13 cellular contexts compared by ENCODE assay signal in the genomic region with DNA sequence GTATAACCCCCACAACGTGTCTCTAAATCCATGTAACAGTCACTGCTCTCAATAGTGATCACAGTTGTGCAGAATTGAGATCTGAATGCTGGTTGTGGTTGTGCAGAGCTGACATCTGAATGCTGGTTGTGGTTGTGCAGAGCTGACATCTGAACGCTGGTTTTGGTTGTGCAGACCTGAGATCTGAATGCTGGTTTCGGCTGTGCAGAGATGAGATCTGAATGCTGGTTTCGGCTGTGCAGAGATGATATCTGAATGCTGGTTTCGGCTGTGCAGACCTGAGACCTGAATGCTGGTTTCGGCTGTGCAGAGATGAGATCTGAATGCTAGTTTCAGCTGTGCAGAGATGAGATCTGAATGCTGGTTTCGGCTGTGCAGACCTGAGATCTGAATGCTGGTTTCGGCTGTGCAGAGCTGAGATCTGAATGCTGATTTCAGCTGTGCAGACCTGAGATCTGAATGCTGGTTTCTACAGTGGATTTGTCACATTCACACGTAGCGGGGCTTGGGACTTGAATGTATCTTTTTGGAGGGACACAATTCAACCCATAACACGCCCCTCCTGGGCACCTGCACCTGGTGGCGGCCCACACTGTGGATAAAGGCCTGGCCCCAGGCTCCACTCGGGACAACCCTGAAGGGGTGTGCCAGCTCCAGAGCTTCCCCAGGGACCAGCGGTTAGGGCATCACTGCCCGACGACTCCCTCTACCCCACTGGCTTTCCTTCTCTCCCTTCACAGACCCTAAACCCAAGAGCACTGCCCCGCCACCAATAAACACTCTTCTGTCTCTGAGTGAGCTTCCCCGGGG. TPM values are rescaled to one million over a fixed set of nuclear protein-coding genes. Genes with fewer than 3 reads are reported as not detected.
DNase-seq lines count a peak whose midpoint lies in the region; ATAC-seq and TF ChIP-seq lines count a peak whose summit lies in the region.
"Had no signal": no experiment of that assay in that cellular context is flagged by ENCODE, and none has a peak within 500 bp of the region (broad histone marks: within the 10 kb centered on the region; RNA-seq: fewer than 3 reads in every experiment).

No MANE protein-coding gene starts in this region.

- TF ChIP-seq CTCF in sigmoid colon (IDR thresholded peaks at IDR 0.05), result no peak

- TF ChIP-seq POLR2A in sigmoid colon (IDR thresholded peaks at IDR 0.05), result no peak

- H3K4me1 Mint-ChIP-seq in activated naive CD4-positive, alpha-beta T cell treated with anti-CD3 and anti-CD28 coated beads, Interleukin-2, amount 50 U/mL, for 24 hours, result peaks cover 34% of the 10 kb centered on the region

- no peak overlapping the region for H3K27ac ChIP-seq in sigmoid colon

- TF ChIP-seq EP300 in sigmoid colon (IDR thresholded peaks at IDR 0.05), result no peak

- no peaks in the 10 kb centered on the region for H3K9me3 Mint-ChIP-seq in activated naive CD4-positive, alpha-beta T cell treated with anti-CD3 and anti-CD28 coated beads, Interleukin-2, amount 50 U/mL, for 24 hours

- peak; percentile 72 for ATAC-seq in HG03432 (IDR thresholded peaks at IDR 0.05; ENCODE audit: unreplicated experiment)
- ATAC-seq: sciatic nerve had no signal

- H3K27me3 ChIP-seq in sigmoid colon, result peaks cover 0 to 5% (median 0%) of the 10 kb centered on the region in 3 donors

- WGBS in sigmoid colon, 2 donors, result 82 to 83% methylated on average over 18 of the region's 18 CpGs

- no peaks in the 10 kb centered on the region for H3K4me1 ChIP-seq in sigmoid colon

- no peaks in the 10 kb centered on the region for H3K9me3 ChIP-seq in sigmoid colon

- intact Hi-C loops in sigmoid colon (cut with DNase I), result no loop called here

- H3K4me3 ChIP-seq in sigmoid colon, result no peak overlapping the region

- peak; percentile 48 for DNase-seq in activated CD4-positive, alpha-beta T cell treated with anti-CD3 and anti-CD28 coated beads for 48 hours
- DNase-seq in activated CD4-positive, alpha-beta T cell treated with anti-CD3 and anti-CD28 coated beads for 4 hours, result no peak
- peak; percentile 61 for DNase-seq in stimulated activated CD4-positive, alpha-beta T cell treated with anti-CD3 and anti-CD28 coated beads, Interleukin-4, amount 100 ng/mL, for 24 hours
- DNase-seq in GDM1 (lab: John Stamatoyannopoulos, UW), result no peak
- no peak for DNase-seq in sigmoid colon
- DNase-seq in T1000 (lab: John Stamatoyannopoulos, UW), result no peak
- DNase-seq: DMS53, Kasumi-1, midbrain, NCI-H2081 treated with DMSO at 0.1 percent for 48 hours had no signal

- peak overlapping the region; percentile 33 for H3K4me3 Mint-ChIP-seq in activated naive CD4-positive, alpha-beta T cell treated with anti-CD3 and anti-CD28 coated beads, Interleukin-2, amount 50 U/mL, for 24 hours

- no peaks in the 10 kb centered on the region for H3K36me3 Mint-ChIP-seq in activated naive CD4-positive, alpha-beta T cell treated with anti-CD3 and anti-CD28 coated beads, Interleukin-2, amount 50 U/mL, for 24 hours

- no peaks in the 10 kb centered on the region for H3K36me3 ChIP-seq in sigmoid colon

- no peak overlapping the region for H3K27ac Mint-ChIP-seq in activated naive CD4-positive, alpha-beta T cell treated with anti-CD3 and anti-CD28 coated beads, Interleukin-2, amount 50 U/mL, for 24 hours

- no peaks in the 10 kb centered on the region for H3K27me3 Mint-ChIP-seq in activated naive CD4-positive, alpha-beta T cell treated with anti-CD3 and anti-CD28 coated beads, Interleukin-2, amount 50 U/mL, for 24 hours

RNA-seq across cellular contexts. Expression of gene SLC66A3, which starts 51.1 kb away (rescaled TPM):
- 10 to 100 TPM; 34.3 to 71.7 (median 43.0) TPM for total RNA-seq in sigmoid colon
- polyA plus RNA-seq in sigmoid colon, result 10 to 100 TPM in 2 of 3 donors, 1 to 10 TPM in 1; 6.9 to 12.5 (median 11.4) TPM

Comparison
In these comparisons a context has a peak if more than half of its experiments do, and no peak if none do; other contexts are left out.
1. DNase-seq: peak in activated CD4-positive, alpha-beta T cell treated with anti-CD3 and anti-CD28 coated beads for 48 hours (single experiment) and stimulated activated CD4-positive, alpha-beta T cell treated with anti-CD3 and anti-CD28 coated beads, Interleukin-4, amount 100 ng/mL, for 24 hours (single experiment); none in activated CD4-positive, alpha-beta T cell treated with anti-CD3 and anti-CD28 coated beads for 4 hours (0 of 2), GDM1 (single experiment), sigmoid colon (single experiment) and T1000 (single experiment).